Comparison of ENCODE assay signal across 1 cellular context in the genomic region with DNA sequence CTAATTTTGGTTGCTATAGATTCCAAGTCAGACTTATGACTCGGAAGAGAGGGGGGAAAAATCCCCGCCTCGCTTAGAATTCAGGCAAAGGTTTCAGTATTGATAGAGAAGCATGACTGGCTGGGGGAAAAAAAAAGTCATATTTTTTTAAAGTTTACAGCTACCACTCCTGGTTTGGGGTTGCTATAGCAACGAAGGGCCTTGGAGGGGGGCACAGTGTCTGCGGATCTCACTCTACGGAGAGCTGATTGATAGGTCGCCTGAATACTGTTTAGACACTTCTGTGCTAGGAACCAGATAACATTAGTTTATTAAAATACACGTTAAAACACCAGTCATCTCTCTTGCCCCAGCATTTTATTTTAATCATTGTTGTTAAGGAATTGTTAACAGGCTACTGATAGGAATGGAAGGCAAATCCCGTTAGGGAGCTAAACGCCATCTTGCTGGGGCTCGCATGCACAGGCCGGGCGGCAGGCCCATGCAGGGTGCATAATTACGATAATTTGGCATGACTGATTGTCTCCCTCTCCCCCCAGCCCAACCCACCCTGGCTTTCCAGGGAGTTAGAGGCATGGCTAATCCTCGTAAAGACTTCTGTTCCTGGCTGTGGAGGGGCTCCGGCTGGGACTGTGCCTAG.
TF ChIP-seq lines count a peak whose summit lies in the region.

No MANE protein-coding gene starts in this region.

TF ChIP-seq in GM23338, 12 proteins besides CTCF, POLR2A, EP300 and RAD21:
- TF ChIP-seq, protein P1, sequence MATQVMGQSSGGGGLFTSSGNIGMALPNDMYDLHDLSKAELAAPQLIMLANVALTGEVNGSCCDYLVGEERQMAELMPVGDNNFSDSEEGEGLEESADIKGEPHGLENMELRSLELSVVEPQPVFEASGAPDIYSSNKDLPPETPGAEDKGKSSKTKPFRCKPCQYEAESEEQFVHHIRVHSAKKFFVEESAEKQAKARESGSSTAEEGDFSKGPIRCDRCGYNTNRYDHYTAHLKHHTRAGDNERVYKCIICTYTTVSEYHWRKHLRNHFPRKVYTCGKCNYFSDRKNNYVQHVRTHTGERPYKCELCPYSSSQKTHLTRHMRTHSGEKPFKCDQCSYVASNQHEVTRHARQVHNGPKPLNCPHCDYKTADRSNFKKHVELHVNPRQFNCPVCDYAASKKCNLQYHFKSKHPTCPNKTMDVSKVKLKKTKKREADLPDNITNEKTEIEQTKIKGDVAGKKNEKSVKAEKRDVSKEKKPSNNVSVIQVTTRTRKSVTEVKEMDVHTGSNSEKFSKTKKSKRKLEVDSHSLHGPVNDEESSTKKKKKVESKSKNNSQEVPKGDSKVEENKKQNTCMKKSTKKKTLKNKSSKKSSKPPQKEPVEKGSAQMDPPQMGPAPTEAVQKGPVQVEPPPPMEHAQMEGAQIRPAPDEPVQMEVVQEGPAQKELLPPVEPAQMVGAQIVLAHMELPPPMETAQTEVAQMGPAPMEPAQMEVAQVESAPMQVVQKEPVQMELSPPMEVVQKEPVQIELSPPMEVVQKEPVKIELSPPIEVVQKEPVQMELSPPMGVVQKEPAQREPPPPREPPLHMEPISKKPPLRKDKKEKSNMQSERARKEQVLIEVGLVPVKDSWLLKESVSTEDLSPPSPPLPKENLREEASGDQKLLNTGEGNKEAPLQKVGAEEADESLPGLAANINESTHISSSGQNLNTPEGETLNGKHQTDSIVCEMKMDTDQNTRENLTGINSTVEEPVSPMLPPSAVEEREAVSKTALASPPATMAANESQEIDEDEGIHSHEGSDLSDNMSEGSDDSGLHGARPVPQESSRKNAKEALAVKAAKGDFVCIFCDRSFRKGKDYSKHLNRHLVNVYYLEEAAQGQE (IDR thresholded peaks at IDR 0.05; ENCODE audit: unreplicated experiment) = no peak
- TF ChIP-seq EZH2phosphoT487 (IDR thresholded peaks at IDR 0.05; ENCODE audit: unreplicated experiment) (no peak), POLR2AphosphoS5 (IDR thresholded peaks at IDR 0.05; ENCODE audit: low read depth) (no peak), NANOG (IDR thresholded peaks at IDR 0.05; ENCODE audit: borderline replicate concordance) (no peak), EZH2 (IDR thresholded peaks at IDR 0.05; ENCODE audit: low read depth, unreplicated experiment) (no peak)
- TF ChIP-seq, protein P2, sequence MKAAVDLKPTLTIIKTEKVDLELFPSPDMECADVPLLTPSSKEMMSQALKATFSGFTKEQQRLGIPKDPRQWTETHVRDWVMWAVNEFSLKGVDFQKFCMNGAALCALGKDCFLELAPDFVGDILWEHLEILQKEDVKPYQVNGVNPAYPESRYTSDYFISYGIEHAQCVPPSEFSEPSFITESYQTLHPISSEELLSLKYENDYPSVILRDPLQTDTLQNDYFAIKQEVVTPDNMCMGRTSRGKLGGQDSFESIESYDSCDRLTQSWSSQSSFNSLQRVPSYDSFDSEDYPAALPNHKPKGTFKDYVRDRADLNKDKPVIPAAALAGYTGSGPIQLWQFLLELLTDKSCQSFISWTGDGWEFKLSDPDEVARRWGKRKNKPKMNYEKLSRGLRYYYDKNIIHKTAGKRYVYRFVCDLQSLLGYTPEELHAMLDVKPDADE (IDR thresholded peaks at IDR 0.05) = no peak
- TF ChIP-seq, protein P3, sequence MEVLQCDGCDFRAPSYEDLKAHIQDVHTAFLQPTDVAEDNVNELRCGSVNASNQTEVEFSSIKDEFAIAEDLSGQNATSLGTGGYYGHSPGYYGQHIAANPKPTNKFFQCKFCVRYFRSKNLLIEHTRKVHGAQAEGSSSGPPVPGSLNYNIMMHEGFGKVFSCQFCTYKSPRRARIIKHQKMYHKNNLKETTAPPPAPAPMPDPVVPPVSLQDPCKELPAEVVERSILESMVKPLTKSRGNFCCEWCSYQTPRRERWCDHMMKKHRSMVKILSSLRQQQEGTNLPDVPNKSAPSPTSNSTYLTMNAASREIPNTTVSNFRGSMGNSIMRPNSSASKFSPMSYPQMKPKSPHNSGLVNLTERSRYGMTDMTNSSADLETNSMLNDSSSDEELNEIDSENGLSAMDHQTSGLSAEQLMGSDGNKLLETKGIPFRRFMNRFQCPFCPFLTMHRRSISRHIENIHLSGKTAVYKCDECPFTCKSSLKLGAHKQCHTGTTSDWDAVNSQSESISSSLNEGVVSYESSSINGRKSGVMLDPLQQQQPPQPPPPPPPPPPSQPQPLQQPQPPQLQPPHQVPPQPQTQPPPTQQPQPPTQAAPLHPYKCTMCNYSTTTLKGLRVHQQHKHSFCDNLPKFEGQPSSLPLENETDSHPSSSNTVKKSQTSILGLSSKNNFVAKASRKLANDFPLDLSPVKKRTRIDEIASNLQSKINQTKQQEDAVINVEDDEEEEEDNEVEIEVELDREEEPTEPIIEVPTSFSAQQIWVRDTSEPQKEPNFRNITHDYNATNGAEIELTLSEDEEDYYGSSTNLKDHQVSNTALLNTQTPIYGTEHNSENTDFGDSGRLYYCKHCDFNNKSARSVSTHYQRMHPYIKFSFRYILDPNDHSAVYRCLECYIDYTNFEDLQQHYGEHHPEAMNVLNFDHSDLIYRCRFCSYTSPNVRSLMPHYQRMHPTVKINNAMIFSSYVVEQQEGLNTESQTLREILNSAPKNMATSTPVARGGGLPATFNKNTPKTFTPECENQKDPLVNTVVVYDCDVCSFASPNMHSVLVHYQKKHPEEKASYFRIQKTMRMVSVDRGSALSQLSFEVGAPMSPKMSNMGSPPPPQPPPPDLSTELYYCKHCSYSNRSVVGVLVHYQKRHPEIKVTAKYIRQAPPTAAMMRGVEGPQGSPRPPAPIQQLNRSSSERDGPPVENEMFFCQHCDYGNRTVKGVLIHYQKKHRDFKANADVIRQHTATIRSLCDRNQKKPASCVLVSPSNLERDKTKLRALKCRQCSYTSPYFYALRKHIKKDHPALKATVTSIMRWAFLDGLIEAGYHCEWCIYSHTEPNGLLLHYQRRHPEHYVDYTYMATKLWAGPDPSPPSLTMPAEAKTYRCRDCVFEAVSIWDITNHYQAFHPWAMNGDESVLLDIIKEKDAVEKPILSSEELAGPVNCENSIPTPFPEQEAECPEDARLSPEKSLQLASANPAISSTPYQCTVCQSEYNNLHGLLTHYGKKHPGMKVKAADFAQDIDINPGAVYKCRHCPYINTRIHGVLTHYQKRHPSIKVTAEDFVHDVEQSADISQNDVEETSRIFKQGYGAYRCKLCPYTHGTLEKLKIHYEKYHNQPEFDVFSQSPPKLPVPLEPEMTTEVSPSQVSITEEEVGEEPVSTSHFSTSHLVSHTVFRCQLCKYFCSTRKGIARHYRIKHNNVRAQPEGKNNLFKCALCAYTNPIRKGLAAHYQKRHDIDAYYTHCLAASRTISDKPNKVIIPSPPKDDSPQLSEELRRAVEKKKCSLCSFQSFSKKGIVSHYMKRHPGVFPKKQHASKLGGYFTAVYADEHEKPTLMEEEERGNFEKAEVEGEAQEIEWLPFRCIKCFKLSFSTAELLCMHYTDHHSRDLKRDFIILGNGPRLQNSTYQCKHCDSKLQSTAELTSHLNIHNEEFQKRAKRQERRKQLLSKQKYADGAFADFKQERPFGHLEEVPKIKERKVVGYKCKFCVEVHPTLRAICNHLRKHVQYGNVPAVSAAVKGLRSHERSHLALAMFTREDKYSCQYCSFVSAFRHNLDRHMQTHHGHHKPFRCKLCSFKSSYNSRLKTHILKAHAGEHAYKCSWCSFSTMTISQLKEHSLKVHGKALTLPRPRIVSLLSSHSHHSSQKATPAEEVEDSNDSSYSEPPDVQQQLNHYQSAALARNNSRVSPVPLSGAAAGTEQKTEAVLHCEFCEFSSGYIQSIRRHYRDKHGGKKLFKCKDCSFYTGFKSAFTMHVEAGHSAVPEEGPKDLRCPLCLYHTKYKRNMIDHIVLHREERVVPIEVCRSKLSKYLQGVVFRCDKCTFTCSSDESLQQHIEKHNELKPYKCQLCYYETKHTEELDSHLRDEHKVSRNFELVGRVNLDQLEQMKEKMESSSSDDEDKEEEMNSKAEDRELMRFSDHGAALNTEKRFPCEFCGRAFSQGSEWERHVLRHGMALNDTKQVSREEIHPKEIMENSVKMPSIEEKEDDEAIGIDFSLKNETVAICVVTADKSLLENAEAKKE (CRISPR knock-in tag; IDR thresholded peaks at IDR 0.05) = no peak
